1 cellular context compared by ENCODE assay signal in genomic region chr15:57594479-57594878, GRCh38.
A peak's percentile ranks its signal among the peaks of the same experiment; 100 is the strongest.
TF ChIP-seq lines count a peak whose summit lies in the region.

No MANE protein-coding gene starts in this region.

TF ChIP-seq in H1, 55 proteins besides CTCF, POLR2A, EP300 and RAD21 (continued from another document):
- TF ChIP-seq CEBPB (IDR thresholded peaks at IDR 0.05; ENCODE audit: low read depth, low read length) = peak; percentile 39; the same call in 1 of the 2 replicates
- no peak for TF ChIP-seq USF2 (IDR thresholded peaks at IDR 0.05; ENCODE audit: low read length)
- TF ChIP-seq SP2 (IDR thresholded peaks at IDR 0.05; ENCODE audit: low read length) = no peak
